Comparison of ENCODE assay signal across 8 cellular contexts in the genomic region with DNA sequence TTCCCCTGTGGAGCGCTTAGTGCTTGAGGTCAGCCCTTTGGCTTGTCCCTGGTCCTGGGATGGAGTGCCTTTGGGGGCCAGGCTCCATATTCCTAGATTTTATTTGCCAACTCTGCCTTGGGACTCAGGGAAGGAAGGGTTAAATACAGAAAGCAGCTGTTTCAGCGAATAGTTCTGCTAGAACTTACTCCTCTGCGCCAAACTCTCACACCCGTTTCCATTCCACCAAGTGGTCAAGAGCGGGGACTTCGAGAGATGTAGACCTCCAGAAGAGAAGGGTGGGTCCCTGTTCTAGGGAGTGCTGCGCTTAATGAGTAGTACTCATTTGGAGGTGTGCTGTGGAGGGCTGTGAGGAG. TPM values are rescaled to one million over a fixed set of nuclear protein-coding genes. Genes with fewer than 3 reads are reported as not detected.
DNase-seq lines count a peak whose midpoint lies in the region; ATAC-seq, FAIRE-seq and TF ChIP-seq lines count a peak whose summit lies in the region.

No MANE protein-coding gene starts in this region.

- H3K9me3 ChIP-seq in A549 (no peaks in the 10 kb centered on the region), GM12878 (replicated peaks; ENCODE audit: control insufficient read depth, insufficient read depth, low read length) (no peaks in the 10 kb centered on the region)

- TF ChIP-seq EP300 in A549 (IDR thresholded peaks at IDR 0.05) (no peak), GM12878 (IDR thresholded peaks at IDR 0.05; ENCODE audit: borderline replicate concordance in 1 of 2, control insufficient read depth in 1 of 2, low read depth in 2 of 2, low read length in 2 of 2) (no peak)

- in situ Hi-C loops in GM12878 (cut with MboI) = loop anchor here (5.0 kb wide), 2 partner anchors 67 to 157 kb away; no protein-coding TSS in a partner anchor

- H3K27ac ChIP-seq in A549 (peak overlapping the region; percentile 12 to 67; a peak in 3 of 6 replicates), GM12878 (ENCODE audit: control insufficient read depth, insufficient read depth) (no peak overlapping the region), foreskin keratinocyte (no peak overlapping the region)

- H3K27ac Mint-ChIP-seq in naive thymus-derived CD8-positive, alpha-beta T cell = peak overlapping the region; percentile 87 to 99 (median 96)

- H3K27me3 ChIP-seq in GM12878 (replicated peaks in 1 of 2; ENCODE audit: control insufficient read depth in 2 of 2, insufficient read depth in 2 of 2, low read length in 1 of 2) (no peaks in the 10 kb centered on the region), foreskin keratinocyte (no peaks in the 10 kb centered on the region)

- H3K36me3 ChIP-seq in GM12878 (ENCODE audit: control insufficient read depth in 2 of 2, insufficient read depth in 2 of 2, low read length in 1 of 2) = peaks cover 3 to 4% of the 10 kb centered on the region in 2 experiments; a peak in 2 of 4 replicates

- H3K4me3 Mint-ChIP-seq in naive thymus-derived CD8-positive, alpha-beta T cell = peak overlapping the region in 7 of 10 donors; percentile 19 to 100 (median 100)

- SMC1A ChIA-PET in GM12878 (lab: Charles Lee; ENCODE audit: uncharacterized antibody, unreplicated experiment) = interaction anchor here (0.6 to 6.3 kb wide), 32 partner anchors 9 to 826 kb away, joined by 3 to 72 read pairs (median 6); a partner anchor contains a TSS

- no peak for TF ChIP-seq CTCF in A549 (IDR thresholded peaks at IDR 0.05)
- no peak for TF ChIP-seq CTCF in GM12878 (IDR thresholded peaks at IDR 0.05 in 2 of 3, conservative IDR thresholded peaks at IDR 0.05 in 1 of 3; ENCODE audit: control insufficient read depth in 2 of 3, extremely low read depth in 1 of 3, insufficient read depth in 1 of 3, low read depth in 3 of 3, low read length in 3 of 3)
- TF ChIP-seq CTCF in foreskin keratinocyte (conservative IDR thresholded peaks at IDR 0.05) = no peak

- POLR2A ChIA-PET in A549 (lab: Yijun Ruan, JAX) (interaction anchor here (0.6 to 1.6 kb wide), 11 partner anchors 8 to 204 kb away, joined by 3 to 23 read pairs (median 5); a partner anchor contains a TSS), GM12878 (lab: Charles Lee) (interaction anchor here (0.6 to 1.6 kb wide), 18 partner anchors 14 to 269 kb away, joined by 3 to 22 read pairs (median 4); a partner anchor contains a TSS)
- POLR2A ChIA-PET in naive thymus-derived CD8-positive, alpha-beta T cell (lab: Charles Lee) = interaction anchor here (0.6 to 15.0 kb wide), 24 partner anchors 12 to 1198 kb away, joined by 3 to 231 read pairs (median 8); a partner anchor contains a TSS

- H3K4me1 ChIP-seq in A549 (peaks cover 13% of the 10 kb centered on the region), GM12878 (ENCODE audit: control insufficient read depth, insufficient read depth, low read length) (peaks cover 19% of the 10 kb centered on the region), foreskin keratinocyte (peaks cover 13% of the 10 kb centered on the region)

- CTCF ChIA-PET in A549 (lab: Yijun Ruan, JAX) (interaction anchor here (0.9 to 20.1 kb wide), 17 partner anchors 7 to 159 kb away, joined by 3 to 319 read pairs (median 16); a partner anchor contains a TSS), GM12878 (lab: Yijun Ruan, JAX) (interaction anchor here (0.5 to 17.1 kb wide), 39 partner anchors 9 to 524 kb away, joined by 3 to 385 read pairs (median 7); a partner anchor contains a TSS)

- H3K4me3 ChIP-seq in A549 = no peak overlapping the region
- no peak overlapping the region for H3K4me3 ChIP-seq in GM12878

- peaks cover 10% of the 10 kb centered on the region for H3K79me2 ChIP-seq in GM12878 (ENCODE audit: control insufficient read depth, insufficient read depth, low read length)

- RAD21 ChIA-PET in GM12878 (lab: Charles Lee; ENCODE audit: unreplicated experiment) = interaction anchor here (0.6 to 5.0 kb wide), 36 partner anchors 9 to 515 kb away, joined by 3 to 77 read pairs (median 7); a partner anchor contains a TSS

- TF ChIP-seq POLR2A in A549 (IDR thresholded peaks at IDR 0.05; ENCODE audit: low read length) (no peak), GM12878 (IDR thresholded peaks at IDR 0.05; ENCODE audit: low read depth, low read length) (no peak)

- H3K36me3 Mint-ChIP-seq in naive thymus-derived CD8-positive, alpha-beta T cell = peaks cover 0 to 11% (median 0%) of the 10 kb centered on the region in 3 donors

- FAIRE-seq in A549 (lab: Jason Lieb, UNC) = no peak
- FAIRE-seq in GM12878 (lab: Jason Lieb, UNC) = no peak

- H3K27me3 Mint-ChIP-seq in naive thymus-derived CD8-positive, alpha-beta T cell = no peaks in the 10 kb centered on the region

- 83% methylated on average over 7 of the region's 7 CpGs for WGBS in A549 (ENCODE audit: missing lambda C conversion rate)
- 81% methylated on average over 7 of the region's 7 CpGs for WGBS in GM12878 (ENCODE audit: insufficient coverage, insufficient replicate concordance, low lambda C conversion rate, missing lambda C conversion rate)

- peak; percentile 16 to 31; a peak in 4 of 6 replicates for ATAC-seq in A549
- peak; percentile 1 for ATAC-seq in HG03520 (IDR thresholded peaks at IDR 0.05; ENCODE audit: unreplicated experiment)
- no peak; the same call in 2 of the 3 replicates for ATAC-seq in GM12878
- ATAC-seq in naive thymus-derived CD8-positive, alpha-beta T cell = peak; percentile 0 to 6
- ATAC-seq in foreskin keratinocyte = no peak
- no peak for ATAC-seq in HG02884 (IDR thresholded peaks at IDR 0.05; ENCODE audit: unreplicated experiment)
- ATAC-seq in GM21737 (IDR thresholded peaks at IDR 0.05; ENCODE audit: unreplicated experiment) = no peak

- H3K4me2 ChIP-seq in A549 = peak overlapping the region; percentile 42
- peak overlapping the region; percentile 12; the same call in 1 of the 2 replicates for H3K4me2 ChIP-seq in GM12878 (ENCODE audit: control insufficient read depth, insufficient read depth)

- H3K9me3 Mint-ChIP-seq in naive thymus-derived CD8-positive, alpha-beta T cell = no peaks in the 10 kb centered on the region

- H3K4me1 Mint-ChIP-seq in naive thymus-derived CD8-positive, alpha-beta T cell = peaks cover 33 to 66% (median 58%) of the 10 kb centered on the region in 4 donors

- no peak overlapping the region for H3K9ac ChIP-seq in GM12878 (ENCODE audit: control insufficient read depth, insufficient read depth, low read length)

- BruUV-seq in GM12878 (replicated peaks; lab: Mats Ljungman, UMichigan) = no TSS peak

- H2AFZ ChIP-seq in GM12878 (ENCODE audit: control insufficient read depth, low read depth, low read length) = peak overlapping the region; percentile 87

- H4K20me1 ChIP-seq in GM12878 (ENCODE audit: control insufficient read depth, insufficient read depth) = no peaks in the 10 kb centered on the region

- TF ChIP-seq RAD21 in A549 (conservative IDR thresholded peaks at IDR 0.05 in 1 of 2, IDR thresholded peaks at IDR 0.05 in 1 of 2) = no peak
- no peak for TF ChIP-seq RAD21 in GM12878 (IDR thresholded peaks at IDR 0.05; ENCODE audit: insufficient read depth, low read depth, low read length)

- DNase-seq in A549 (ENCODE audit: low read depth in 1 of 2, low spot score in 1 of 2) (no peak), GM12878 (ENCODE audit: low read depth, low spot score) (no peak), foreskin keratinocyte (no peak), iPS-NIHi7 (ENCODE audit: extremely low spot score) (no peak)
- no peak for DNase-seq in naive thymus-derived CD8-positive, alpha-beta T cell

- intact Hi-C loops in GM12878 (cut with micrococcal nuclease; ENCODE audit: unreplicated experiment) = loop anchor here (1.0 to 5.0 kb wide), 3 partner anchors 22 to 82 kb away; a partner anchor contains a TSS

RNA-seq across cellular contexts. Expression of a gene that starts 0.7 kb away (rescaled TPM):
- polyA plus RNA-seq in A549 (2011; rRNA removed) (6.3 and 7.0 TPM in 2 replicates), A549 (2017; fragmentation: RNase III; extraction: RNeasy Plus Mini Kit Qiagen cat#74134 plus additional on column Dnase treatment) (9.1 to 11.0 TPM (median 10.2 TPM) in 3 replicates), GM12878 (2011; rRNA removed) (8.3 and 10.6 TPM in 2 replicates), GM12878 (2014; fragmentation: Illumina TruSeq; extraction: Trizol) (16.5 and 18.5 TPM in 2 replicates), GM12878 (2014; fragmentation: Nextera tagmentation; extraction: Ambion mirVana) (1 to 10 TPM; 5.9 to 10.0 TPM), GM12878 (2014; rRNA removed) (18.6 and 21.1 TPM in 2 replicates), GM12878 (2016; fragmentation: Nextera tagmentation; extraction: Ambion mirVana) (10 to 100 TPM; 12.5 to 16.0 TPM), foreskin keratinocyte (15.3 and 16.5 TPM in 2 replicates)
- 8.9 and 9.2 TPM in 2 replicates for polyA plus RNA-seq in A549 (2012; cell fraction: cytosol; rRNA removed)
- polyA plus RNA-seq in A549 (2012; cell fraction: nucleus; rRNA removed) = 11.9 and 19.1 TPM in 2 replicates
- polyA minus RNA-seq in A549 (2011; rRNA and poly(A)+ RNA removed) = 14.5 and 15.6 TPM in 2 replicates
- total RNA-seq in GM12878 (2013; cell fraction: nucleolus; rRNA removed) = 11.8 and 13.6 TPM in 2 replicates
- total RNA-seq in GM12878 (2014; rRNA removed) (16.6 and 17.5 TPM in 2 replicates), GM12878 (2014; rRNA removed; fragmentation: Illumina TruSeq; extraction: Trizol) (15.3 and 15.5 TPM in 2 replicates), GM12878 (2021) (18.1 and 21.6 TPM in 2 replicates), foreskin keratinocyte (20.3 and 20.8 TPM in 2 replicates)
- 5.1 TPM for polyA plus RNA-seq in GM12878 (2011; ENCODE audit: low read depth)
- polyA plus RNA-seq in GM12878 (2011; cell fraction: cytosol; rRNA removed) = 11.9 and 15.1 TPM in 2 replicates
- 21.5 and 22.5 TPM in 2 replicates for polyA plus RNA-seq in GM12878 (2011; cell fraction: nucleus; rRNA removed)
- 5.9 and 6.9 TPM in 2 replicates for polyA plus RNA-seq in GM12878 (2012)
- 20.1 and 26.5 TPM in 2 replicates for polyA minus RNA-seq in GM12878 (2011; rRNA and poly(A)+ RNA removed)
- 4.8 and 7.1 TPM in 2 replicates for polyA minus RNA-seq in GM12878 (2011; cell fraction: cytosol; rRNA and poly(A)+ RNA removed)
- polyA minus RNA-seq in GM12878 (2011; cell fraction: nucleus; rRNA and poly(A)+ RNA removed) = 11.8 and 26.9 TPM in 2 replicates
- total RNA-seq in naive thymus-derived CD8-positive, alpha-beta T cell = 10 to 100 TPM in 1 of 2 experiments, 1 to 10 TPM in 1; 9.6 to 11.3 TPM
- 1 to 10 TPM; 4.9 to 8.1 (median 8.0) TPM for polyA plus RNA-seq in naive thymus-derived CD8-positive, alpha-beta T cell

RNA-seq across cellular contexts. Expression of a gene that starts 1.7 kb away (rescaled TPM):
- polyA plus RNA-seq in A549 (2011; rRNA removed) = not detected in 2 replicates
- polyA plus RNA-seq in A549 (2012; cell fraction: cytosol; rRNA removed) = not detected in 2 replicates
- not detected in 2 replicates for polyA plus RNA-seq in A549 (2012; cell fraction: nucleus; rRNA removed)
- polyA plus RNA-seq in A549 (2017; fragmentation: RNase III; extraction: RNeasy Plus Mini Kit Qiagen cat#74134 plus additional on column Dnase treatment) = not detected in 3 replicates
- polyA minus RNA-seq in A549 (2011; rRNA and poly(A)+ RNA removed) = not detected in 2 replicates
- not detected in 2 replicates for total RNA-seq in GM12878 (2013; cell fraction: nucleolus; rRNA removed)
- total RNA-seq in GM12878 (2014; rRNA removed) = not detected in 2 replicates
- not detected in 2 replicates for total RNA-seq in GM12878 (2014; rRNA removed; fragmentation: Illumina TruSeq; extraction: Trizol)
- 1.9 and 2.4 TPM in 2 replicates for total RNA-seq in GM12878 (2021)
- not detected for polyA plus RNA-seq in GM12878 (2011; ENCODE audit: low read depth)
- polyA plus RNA-seq in GM12878 (2011; rRNA removed) = not detected in 2 replicates
- polyA plus RNA-seq in GM12878 (2011; cell fraction: cytosol; rRNA removed) = 0.40 and 20.8 TPM in 2 replicates
- polyA plus RNA-seq in GM12878 (2011; cell fraction: nucleus; rRNA removed) = not detected in 2 replicates
- polyA plus RNA-seq in GM12878 (2012) = not detected in 2 replicates
- not detected in 2 replicates for polyA plus RNA-seq in GM12878 (2014; fragmentation: Illumina TruSeq; extraction: Trizol)
- polyA plus RNA-seq in GM12878 (2014; fragmentation: Nextera tagmentation; extraction: Ambion mirVana) = not detected
- not detected in 2 replicates for polyA plus RNA-seq in GM12878 (2014; rRNA removed)
- polyA plus RNA-seq in GM12878 (2016; fragmentation: Nextera tagmentation; extraction: Ambion mirVana) = not detected
- not detected in 2 replicates for polyA minus RNA-seq in GM12878 (2011; rRNA and poly(A)+ RNA removed)
- not detected in 2 replicates for polyA minus RNA-seq in GM12878 (2011; cell fraction: cytosol; rRNA and poly(A)+ RNA removed)
- not detected in 2 replicates for polyA minus RNA-seq in GM12878 (2011; cell fraction: nucleus; rRNA and poly(A)+ RNA removed)
- total RNA-seq in naive thymus-derived CD8-positive, alpha-beta T cell = not detected
- not detected for polyA plus RNA-seq in naive thymus-derived CD8-positive, alpha-beta T cell
- total RNA-seq in foreskin keratinocyte = not detected in 2 replicates
- polyA plus RNA-seq in foreskin keratinocyte = not detected in 2 replicates

RNA-seq across cellular contexts. Expression of a gene that starts 10.1 kb away (rescaled TPM):
- 0.40 and 0.83 TPM in 2 replicates for polyA plus RNA-seq in A549 (2011; rRNA removed)
- 0.20 and 0.31 TPM in 2 replicates for polyA plus RNA-seq in A549 (2012; cell fraction: cytosol; rRNA removed)
- polyA plus RNA-seq in A549 (2012; cell fraction: nucleus; rRNA removed) = 0.26 and 0.54 TPM in 2 replicates
- polyA plus RNA-seq in A549 (2017; fragmentation: RNase III; extraction: RNeasy Plus Mini Kit Qiagen cat#74134 plus additional on column Dnase treatment) = 0.25 TPM in 1 of 3 replicates, not detected in the others
- polyA minus RNA-seq in A549 (2011; rRNA and poly(A)+ RNA removed) = not detected in 2 replicates
- total RNA-seq in GM12878 (2013; cell fraction: nucleolus; rRNA removed) = not detected in 2 replicates
- 0.45 TPM in 1 of 2 replicates, not detected in the other for total RNA-seq in GM12878 (2014; rRNA removed)
- total RNA-seq in GM12878 (2014; rRNA removed; fragmentation: Illumina TruSeq; extraction: Trizol) = 0.40 and 0.92 TPM in 2 replicates
- total RNA-seq in GM12878 (2021) = 0.56 and 1.2 TPM in 2 replicates
- polyA plus RNA-seq in GM12878 (2011; ENCODE audit: low read depth) = 3.2 TPM
- 1.1 and 1.4 TPM in 2 replicates for polyA plus RNA-seq in GM12878 (2011; rRNA removed)
- polyA plus RNA-seq in GM12878 (2011; cell fraction: cytosol; rRNA removed) = 1.1 and 1.2 TPM in 2 replicates
- 1.3 and 1.5 TPM in 2 replicates for polyA plus RNA-seq in GM12878 (2011; cell fraction: nucleus; rRNA removed)
- polyA plus RNA-seq in GM12878 (2012) = 2.5 and 2.9 TPM in 2 replicates
- 1.5 and 1.6 TPM in 2 replicates for polyA plus RNA-seq in GM12878 (2014; fragmentation: Illumina TruSeq; extraction: Trizol)
- 1 to 10 TPM; 1.1 to 1.3 TPM for polyA plus RNA-seq in GM12878 (2014; fragmentation: Nextera tagmentation; extraction: Ambion mirVana)
- 0.88 and 1.9 TPM in 2 replicates for polyA plus RNA-seq in GM12878 (2014; rRNA removed)
- under 1 TPM; 0.48 to 0.71 TPM for polyA plus RNA-seq in GM12878 (2016; fragmentation: Nextera tagmentation; extraction: Ambion mirVana)
- polyA minus RNA-seq in GM12878 (2011; rRNA and poly(A)+ RNA removed) = 0.66 and 0.93 TPM in 2 replicates
- not detected in 2 replicates for polyA minus RNA-seq in GM12878 (2011; cell fraction: cytosol; rRNA and poly(A)+ RNA removed)
- polyA minus RNA-seq in GM12878 (2011; cell fraction: nucleus; rRNA and poly(A)+ RNA removed) = not detected in 2 replicates
- total RNA-seq in naive thymus-derived CD8-positive, alpha-beta T cell = 10 to 100 TPM; 27.7 to 31.8 TPM
- polyA plus RNA-seq in naive thymus-derived CD8-positive, alpha-beta T cell = 100 to 1,000 TPM in 1 of 3 donors, 10 to 100 TPM in 2; 67.1 to 107 (median 84.4) TPM
- 0.27 and 0.35 TPM in 2 replicates for total RNA-seq in foreskin keratinocyte
- polyA plus RNA-seq in foreskin keratinocyte = 0.27 and 0.43 TPM in 2 replicates

RNA-seq across cellular contexts. Expression of a gene that starts 12.8 kb away (rescaled TPM):
- polyA plus RNA-seq in A549 (2011; rRNA removed) = not detected in 2 replicates
- not detected in 2 replicates for polyA plus RNA-seq in A549 (2012; cell fraction: cytosol; rRNA removed)
- 0.12 TPM in 1 of 2 replicates, not detected in the other for polyA plus RNA-seq in A549 (2012; cell fraction: nucleus; rRNA removed)
- not detected in 3 replicates for polyA plus RNA-seq in A549 (2017; fragmentation: RNase III; extraction: RNeasy Plus Mini Kit Qiagen cat#74134 plus additional on column Dnase treatment)
- not detected in 2 replicates for polyA minus RNA-seq in A549 (2011; rRNA and poly(A)+ RNA removed)
- total RNA-seq in GM12878 (2013; cell fraction: nucleolus; rRNA removed) = not detected in 2 replicates
- total RNA-seq in GM12878 (2014; rRNA removed) = not detected in 2 replicates
- total RNA-seq in GM12878 (2014; rRNA removed; fragmentation: Illumina TruSeq; extraction: Trizol) = not detected in 2 replicates
- total RNA-seq in GM12878 (2021) = not detected in 2 replicates
- polyA plus RNA-seq in GM12878 (2011; ENCODE audit: low read depth) = not detected
- polyA plus RNA-seq in GM12878 (2011; rRNA removed) = not detected in 2 replicates
- not detected in 2 replicates for polyA plus RNA-seq in GM12878 (2011; cell fraction: cytosol; rRNA removed)
- polyA plus RNA-seq in GM12878 (2011; cell fraction: nucleus; rRNA removed) = not detected in 2 replicates
- polyA plus RNA-seq in GM12878 (2012) = not detected in 2 replicates
- polyA plus RNA-seq in GM12878 (2014; fragmentation: Illumina TruSeq; extraction: Trizol) = not detected in 2 replicates
- under 1 TPM in 1 of 2 experiments, not detected in 1; 0.24 TPM for polyA plus RNA-seq in GM12878 (2014; fragmentation: Nextera tagmentation; extraction: Ambion mirVana)
- polyA plus RNA-seq in GM12878 (2014; rRNA removed) = not detected in 2 replicates
- polyA plus RNA-seq in GM12878 (2016; fragmentation: Nextera tagmentation; extraction: Ambion mirVana) = under 1 TPM; 0.13 to 0.52 TPM
- not detected in 2 replicates for polyA minus RNA-seq in GM12878 (2011; rRNA and poly(A)+ RNA removed)
- polyA minus RNA-seq in GM12878 (2011; cell fraction: cytosol; rRNA and poly(A)+ RNA removed) = not detected in 2 replicates
- not detected in 2 replicates for polyA minus RNA-seq in GM12878 (2011; cell fraction: nucleus; rRNA and poly(A)+ RNA removed)
- not detected for total RNA-seq in naive thymus-derived CD8-positive, alpha-beta T cell
- polyA plus RNA-seq in naive thymus-derived CD8-positive, alpha-beta T cell = under 1 TPM in 1 of 3 donors, not detected in 2; 0.19 TPM
- total RNA-seq in foreskin keratinocyte = not detected in 2 replicates
- 0.07 TPM in 1 of 2 replicates, not detected in the other for polyA plus RNA-seq in foreskin keratinocyte

RNA-seq across cellular contexts. Expression of a gene that starts 23.0 kb away (rescaled TPM):
- polyA plus RNA-seq in A549 (2011; rRNA removed) (125 and 144 TPM in 2 replicates), A549 (2017; fragmentation: RNase III; extraction: RNeasy Plus Mini Kit Qiagen cat#74134 plus additional on column Dnase treatment) (142 to 145 TPM (median 142 TPM) in 3 replicates), GM12878 (2011; rRNA removed) (154 and 186 TPM in 2 replicates), GM12878 (2014; fragmentation: Illumina TruSeq; extraction: Trizol) (135 and 147 TPM in 2 replicates), GM12878 (2014; fragmentation: Nextera tagmentation; extraction: Ambion mirVana) (10 to 100 TPM; 66.5 to 93.9 TPM), GM12878 (2014; rRNA removed) (186 and 190 TPM in 2 replicates), GM12878 (2016; fragmentation: Nextera tagmentation; extraction: Ambion mirVana) (100 to 1,000 TPM; 203 to 215 TPM), foreskin keratinocyte (91.8 and 96.5 TPM in 2 replicates)
- 128 and 142 TPM in 2 replicates for polyA plus RNA-seq in A549 (2012; cell fraction: cytosol; rRNA removed)
- polyA plus RNA-seq in A549 (2012; cell fraction: nucleus; rRNA removed) = 69.3 and 95.2 TPM in 2 replicates
- 187 and 207 TPM in 2 replicates for polyA minus RNA-seq in A549 (2011; rRNA and poly(A)+ RNA removed)
- 61.8 and 68.8 TPM in 2 replicates for total RNA-seq in GM12878 (2013; cell fraction: nucleolus; rRNA removed)
- total RNA-seq in GM12878 (2014; rRNA removed) (160 and 182 TPM in 2 replicates), GM12878 (2014; rRNA removed; fragmentation: Illumina TruSeq; extraction: Trizol) (135 and 136 TPM in 2 replicates), GM12878 (2021) (78.7 and 79.9 TPM in 2 replicates), foreskin keratinocyte (90.5 and 96.5 TPM in 2 replicates)
- 73.6 TPM for polyA plus RNA-seq in GM12878 (2011; ENCODE audit: low read depth)
- 161 and 199 TPM in 2 replicates for polyA plus RNA-seq in GM12878 (2011; cell fraction: cytosol; rRNA removed)
- polyA plus RNA-seq in GM12878 (2011; cell fraction: nucleus; rRNA removed) = 138 and 144 TPM in 2 replicates
- polyA plus RNA-seq in GM12878 (2012) = 106 and 107 TPM in 2 replicates
- polyA minus RNA-seq in GM12878 (2011; rRNA and poly(A)+ RNA removed) = 145 and 211 TPM in 2 replicates
- 48.6 and 58.0 TPM in 2 replicates for polyA minus RNA-seq in GM12878 (2011; cell fraction: cytosol; rRNA and poly(A)+ RNA removed)
- polyA minus RNA-seq in GM12878 (2011; cell fraction: nucleus; rRNA and poly(A)+ RNA removed) = 58.3 and 81.3 TPM in 2 replicates
- total RNA-seq in naive thymus-derived CD8-positive, alpha-beta T cell = 100 to 1,000 TPM; 126 to 127 TPM
- polyA plus RNA-seq in naive thymus-derived CD8-positive, alpha-beta T cell = 100 to 1,000 TPM in 1 of 3 donors, 10 to 100 TPM in 2; 78.6 to 106 (median 95.4) TPM

Comparison
In these comparisons a context has a peak if more than half of its experiments do, and no peak if none do; other contexts are left out.
1. ATAC-seq: peak in A549 (2 of 2), HG03520 (single experiment) and naive thymus-derived CD8-positive, alpha-beta T cell (2 of 2); none in GM12878 (single experiment), foreskin keratinocyte (single experiment), HG02884 (single experiment) and GM21737 (single experiment).
2. H3K27ac ChIP-seq: peak in A549 (2 of 2); none in GM12878 (single experiment) and foreskin keratinocyte (single experiment).
3. RNA of a gene that starts 10.1 kb away (polyA plus RNA-seq): 67.1 to 107 TPM in naive thymus-derived CD8-positive, alpha-beta T cell; 0.48 to 3.2 TPM in GM12878, 0.27 to 0.43 TPM in foreskin keratinocyte and 0.20 to 0.83 TPM in A549; every median in the first group is over 10 times any median in the second.